21 cellular contexts compared by ENCODE assay signal in the genomic region with DNA sequence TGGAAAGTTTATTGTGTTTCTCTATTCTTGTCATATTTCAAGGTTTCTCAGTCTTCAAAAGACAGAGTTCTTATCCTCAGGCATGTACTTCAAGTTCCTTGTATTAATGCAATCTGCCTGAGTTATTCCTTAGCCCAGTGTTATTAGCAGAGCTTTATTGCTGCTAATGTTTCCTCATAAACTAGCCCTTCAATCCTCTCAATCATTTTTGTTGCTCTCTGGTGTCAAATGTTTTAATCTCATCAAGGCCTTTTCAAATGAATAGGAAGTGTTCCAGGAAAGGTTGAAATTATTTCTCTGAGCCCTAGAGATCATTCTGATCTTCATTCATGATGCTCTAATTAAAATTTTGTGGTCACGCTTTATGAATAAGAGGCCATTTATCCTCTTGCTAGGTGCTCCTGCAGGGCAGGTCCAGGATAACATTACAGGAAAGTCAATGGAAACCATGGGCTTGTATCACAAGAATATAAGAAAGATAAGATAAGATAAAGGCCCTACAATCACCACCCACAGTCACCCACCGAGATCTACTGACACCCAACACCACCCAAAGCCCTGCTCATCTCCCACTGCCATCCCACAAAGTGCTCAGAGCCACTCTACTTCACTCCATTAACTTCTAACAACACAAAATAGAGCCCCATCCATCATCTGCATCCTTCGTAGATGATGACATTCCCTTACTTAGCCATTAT.
"Had no signal": no experiment of that assay in that cellular context is flagged by ENCODE, and none has a peak within 500 bp of the region (broad histone marks: within the 10 kb centered on the region; RNA-seq: fewer than 3 reads in every experiment).

No MANE protein-coding gene starts in this region.

- DNase-seq: activated CD4-positive, alpha-beta memory T cell treated with anti-CD3 and anti-CD28 coated beads for 36 hours; activated CD4-positive, alpha-beta T cell treated with anti-CD3 and anti-CD28 coated beads, Interleukin-2, amount 10 ng/mL, durations not matched to agents 7 days and 5 days; activated CD4-positive, CD25-positive, alpha-beta regulatory T cell; activated CD8-positive, alpha-beta memory T cell treated with anti-CD3 and anti-CD28 coated beads for 24 hours; activated gamma-delta T cell; activated naive CD4-positive, alpha-beta T cell treated with anti-CD3 and anti-CD28 coated beads for 36 hours; activated T-cell treated with anti-CD3 and anti-CD28 coated beads, Interleukin-2, amount 50 U/mL, for 48 hours; amygdala; cortex of kidney; KG1; NCI-H1048; NCI-H1436 treated with DMSO at 0.1 percent for 48 hours; NCI-H1930; NCI-H446; NCI-H82; PC-3; SIG-M5; T-cell; T-helper 2 cell; T1000 had no signal

- ATAC-seq: activated T-helper 17 cell treated with anti-CD3 and anti-CD28 coated beads, Interleukin-2, amount 50 U/mL, for 72 hours; PC-3; T-cell had no signal
